In the genomic region with DNA sequence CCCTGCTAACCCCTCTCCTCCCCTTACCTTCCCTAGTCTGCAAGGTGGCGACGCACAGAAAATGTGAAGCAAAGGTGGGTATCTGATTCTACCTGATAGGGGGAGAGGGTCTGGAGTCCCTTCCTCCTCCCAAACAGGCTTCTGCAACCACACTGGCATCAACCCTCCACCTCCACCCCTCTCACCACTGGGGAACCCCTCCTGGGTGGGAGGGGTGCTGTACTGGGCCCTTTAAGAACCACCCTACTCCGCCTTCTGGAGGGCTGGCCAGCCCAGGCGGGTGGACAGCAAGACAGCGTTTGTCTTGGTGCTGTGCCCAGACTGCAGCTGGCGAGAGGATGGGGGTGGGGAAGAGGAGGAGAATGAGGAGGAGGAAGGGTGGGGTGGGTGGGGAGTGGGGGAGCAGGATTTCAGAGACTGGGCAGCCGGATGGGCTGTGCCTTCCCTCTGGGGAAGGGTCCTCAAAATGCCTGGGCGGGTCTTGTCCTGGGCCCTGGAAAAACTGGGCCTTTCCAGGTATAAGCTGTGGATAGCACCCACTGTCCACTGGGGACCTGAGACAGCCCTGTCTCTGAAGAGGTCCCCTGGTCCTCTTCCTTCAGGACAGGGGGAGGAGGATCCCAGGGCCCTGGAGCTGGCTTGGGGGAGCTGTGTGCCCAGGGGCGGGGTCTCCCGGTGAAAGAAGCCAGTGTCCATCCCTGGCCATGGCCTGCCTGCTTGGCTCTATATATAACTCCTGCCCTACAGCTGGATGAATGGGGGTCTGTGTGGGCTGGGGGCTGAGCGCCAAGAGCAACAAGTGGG, we compare ENCODE assay signal across 9 cellular contexts. TPM values are rescaled to one million over a fixed set of nuclear protein-coding genes. Genes with fewer than 3 reads are reported as not detected.
DNase-seq lines count a peak whose midpoint lies in the region; ATAC-seq and TF ChIP-seq lines count a peak whose summit lies in the region.
"Had no signal": no experiment of that assay in that cellular context is flagged by ENCODE, and none has a peak within 500 bp of the region (broad histone marks: within the 10 kb centered on the region; RNA-seq: fewer than 3 reads in every experiment).

No MANE protein-coding gene starts in this region.

- H3K4me3 Mint-ChIP-seq in activated T-cell treated with anti-CD3 and anti-CD28 coated beads, Interleukin-2, amount 50 U/mL, for 72 hours, result no peak overlapping the region

- TF ChIP-seq CTCF in AG04449 (IDR thresholded peaks at IDR 0.05; ENCODE audit: insufficient read depth, low read length, missing control alignments), result no peak

- H3K36me3 ChIP-seq in muscle layer of colon (ENCODE audit: insufficient read depth, low read length), result peaks cover 11% of the 10 kb centered on the region

- no peak for ATAC-seq in GM21526 (IDR thresholded peaks at IDR 0.05; ENCODE audit: low FRiP score, unreplicated experiment)
- ATAC-seq in GM18909 (IDR thresholded peaks at IDR 0.05; ENCODE audit: poor library complexity, unreplicated experiment), result no peak
- ATAC-seq in HG02884 (IDR thresholded peaks at IDR 0.05; ENCODE audit: unreplicated experiment), result no peak
- no peak for ATAC-seq in activated T-cell treated with anti-CD3 and anti-CD28 coated beads, Interleukin-2, amount 50 U/mL, for 72 hours (replicated peaks in 1 of 2)

- no peaks in the 10 kb centered on the region for H3K9me3 Mint-ChIP-seq in activated T-cell treated with anti-CD3 and anti-CD28 coated beads, Interleukin-2, amount 50 U/mL, for 72 hours

- H3K4me1 Mint-ChIP-seq in activated T-cell treated with anti-CD3 and anti-CD28 coated beads, Interleukin-2, amount 50 U/mL, for 72 hours (ENCODE audit: low read depth), result peaks cover 28% of the 10 kb centered on the region

- H3K36me3 Mint-ChIP-seq in activated T-cell treated with anti-CD3 and anti-CD28 coated beads, Interleukin-2, amount 50 U/mL, for 72 hours (ENCODE audit: insufficient read depth in 2 of 2), result no peaks in the 10 kb centered on the region

- no peaks in the 10 kb centered on the region for H3K27me3 ChIP-seq in muscle layer of colon (ENCODE audit: control insufficient read depth in 1 of 2, insufficient read depth in 2 of 2, low read length in 2 of 2)

- no peaks in the 10 kb centered on the region for H3K9me3 ChIP-seq in muscle layer of colon (ENCODE audit: low read length)

- CTCF ChIA-PET in AG04449 (lab: Yijun Ruan, JAX), result interaction anchor here (0.7 to 6.9 kb wide), 9 partner anchors 8 to 269 kb away, joined by 3 to 143 read pairs (median 5); partner anchors contain the start of genes AAAS and IGFBP6

- H3K27ac ChIP-seq in epithelial cell of prostate (peak overlapping the region; percentile 88), muscle layer of colon (ENCODE audit: low read depth, low read length) (peak overlapping the region; percentile 97)

- no peak for DNase-seq in AG04449 (ENCODE audit: low read depth, low spot score)
- DNase-seq in NCI-H226, result peak; percentile 78
- no peak for DNase-seq in epithelial cell of prostate (ENCODE audit: low read depth, low spot score)
- no peak for DNase-seq in activated T-cell treated with anti-CD3 and anti-CD28 coated beads, Interleukin-2, amount 50 U/mL, for 72 hours

- H3K4me3 ChIP-seq in AG04449 (ENCODE audit: low read depth, low read length), result peak overlapping the region; percentile 24
- H3K4me3 ChIP-seq in muscle layer of colon (ENCODE audit: low read depth in 1 of 2, low read length in 2 of 2), result peak overlapping the region; percentile 1 to 64

- H3K9ac ChIP-seq in muscle layer of colon (ENCODE audit: low read length), result peak overlapping the region; percentile 47

- no peaks in the 10 kb centered on the region for H3K27me3 Mint-ChIP-seq in activated T-cell treated with anti-CD3 and anti-CD28 coated beads, Interleukin-2, amount 50 U/mL, for 72 hours (ENCODE audit: low read depth)

- H3K27ac Mint-ChIP-seq in activated T-cell treated with anti-CD3 and anti-CD28 coated beads, Interleukin-2, amount 50 U/mL, for 72 hours, result no peak overlapping the region

- POLR2A ChIA-PET in AG04449 (lab: Yijun Ruan, JAX), result interaction anchor here (1.0 to 4.1 kb wide), 4 partner anchors 9 to 27 kb away, joined by 3 to 19 read pairs (median 4); partner anchors contain the start of gene SPRYD3

- peaks cover 69% of the 10 kb centered on the region for H3K4me1 ChIP-seq in muscle layer of colon (ENCODE audit: insufficient read depth, low read length)

RNA-seq across cellular contexts. Expression of gene TNS2, which starts 2.8 kb away (rescaled TPM):
- total RNA-seq in activated T-cell treated with anti-CD3 and anti-CD28 coated beads, Interleukin-2, amount 50 U/mL, for 72 hours, result 1 to 10 TPM; 1.5 to 2.6 TPM

RNA-seq across cellular contexts. Expression of gene SPRYD3, which starts 26.6 kb away (rescaled TPM):
- 10 to 100 TPM; 30.0 to 31.5 TPM for total RNA-seq in activated T-cell treated with anti-CD3 and anti-CD28 coated beads, Interleukin-2, amount 50 U/mL, for 72 hours

RNA-seq across cellular contexts. Expression of gene IGFBP6, which starts 44.8 kb away (rescaled TPM):
- total RNA-seq in activated T-cell treated with anti-CD3 and anti-CD28 coated beads, Interleukin-2, amount 50 U/mL, for 72 hours, result 1 to 10 TPM; 5.7 to 9.2 TPM
- total RNA-seq: T-helper 1 cell treated with Interleukin-12 subunit alpha and Interleukin-12 subunit beta and Interleukin-4 antibody, amounts not matched to agents 30 ng/mL and 1 ng/mL, for 36 hours had no signal

RNA-seq across cellular contexts. Expression of gene EIF4B, which starts 46.4 kb away (rescaled TPM):
- total RNA-seq in activated T-cell treated with anti-CD3 and anti-CD28 coated beads, Interleukin-2, amount 50 U/mL, for 72 hours, result 100 to 1,000 TPM; 622 to 633 TPM

RNA-seq across cellular contexts. Expression of gene SOAT2, which starts 50.7 kb away (rescaled TPM):
- 1 to 10 TPM; 2.2 to 7.9 TPM for total RNA-seq in activated T-cell treated with anti-CD3 and anti-CD28 coated beads, Interleukin-2, amount 50 U/mL, for 72 hours
- total RNA-seq: T-helper 1 cell treated with Interleukin-12 subunit alpha and Interleukin-12 subunit beta and Interleukin-4 antibody, amounts not matched to agents 30 ng/mL and 1 ng/mL, for 36 hours had no signal
